25 cellular contexts compared by ENCODE assay signal in genomic region chr2:40823465-40823864, GRCh38.
"Had no signal": no experiment of that assay in that cellular context is flagged by ENCODE, and none has a peak within 500 bp of the region (broad histone marks: within the 10 kb centered on the region; RNA-seq: fewer than 3 reads in every experiment).

No MANE protein-coding gene starts in this region.

- H3K4me3 ChIP-seq: breast epithelium, colonic mucosa had no signal

- H3K9me3 ChIP-seq: breast epithelium, colonic mucosa had no signal

- H3K4me1 Mint-ChIP-seq: activated B cell treated with CpG ODN at 0.5 μM for 24 hours; activated T-helper 17 cell treated with anti-CD3 and anti-CD28 coated beads, Interleukin-2, amount 50 U/mL, for 72 hours had no signal

- DNase-seq: activated B cell treated with CpG ODN at 0.5 μM for 24 hours; activated CD4-positive, alpha-beta T cell treated with anti-CD3 and anti-CD28 coated beads for 1 hour; activated CD4-positive, alpha-beta T cell treated with anti-CD3 and anti-CD28 coated beads, Interleukin-2, amount 10 ng/mL, durations not matched to agents 24 days and 14 days; activated CD8-positive, alpha-beta T cell treated with anti-CD3 and anti-CD28 coated beads for 36 hours; activated gamma-delta T cell; activated naive CD4-positive, alpha-beta T cell treated with anti-CD3 and anti-CD28 coated beads for 36 hours; activated T-cell treated with anti-CD3 and anti-CD28 coated beads, Interleukin-2, amount 50 U/mL, for 24 hours; aorta; caudate nucleus; colonic mucosa; KBM-7; MV-4-11; NCI-H1417 treated with DMSO at 0.1 percent for 48 hours; NCI-H1694 treated with DMSO at 0.1 percent for 48 hours; NCI-H2081; NCI-H510A treated with DMSO at 0.1 percent for 48 hours; NCI-H69; PC-3; SHP77 treated with DMSO at 0.1 percent for 48 hours; T1000 had no signal

- H3K36me3 ChIP-seq: breast epithelium, colonic mucosa had no signal

- FAIRE-seq: TTC549 had no signal

- H3K27ac ChIP-seq: breast epithelium, colonic mucosa had no signal

- H3K36me3 Mint-ChIP-seq: activated naive CD8-positive, alpha-beta T cell had no signal

- H3K9me3 Mint-ChIP-seq: activated B cell treated with CpG ODN at 0.5 μM for 24 hours; activated CD4-positive, alpha-beta T cell treated with anti-CD3 and anti-CD28 coated beads, Interleukin-2, amount 10 ng/mL, durations not matched to agents 24 days and 14 days; activated CD8-positive, alpha-beta T cell treated with anti-CD3 and anti-CD28 coated beads for 36 hours; T-helper 1 cell treated with Interleukin-12 subunit alpha and Interleukin-12 subunit beta and Interleukin-4 antibody, amounts not matched to agents 30 μg/mL and 1 μg/mL, for 36 hours had no signal

- H3K27me3 ChIP-seq: breast epithelium, colonic mucosa had no signal

- H3K4me3 Mint-ChIP-seq: activated B cell treated with CpG ODN at 0.5 μM for 24 hours; activated CD4-positive, alpha-beta T cell treated with anti-CD3 and anti-CD28 coated beads, Interleukin-2, amount 10 ng/mL, durations not matched to agents 24 days and 14 days; activated CD8-positive, alpha-beta T cell treated with anti-CD3 and anti-CD28 coated beads for 36 hours; activated naive CD4-positive, alpha-beta T cell treated with anti-CD3 and anti-CD28 coated beads for 36 hours; activated naive CD8-positive, alpha-beta T cell; activated T-cell treated with anti-CD3 and anti-CD28 coated beads, Interleukin-2, amount 50 U/mL, for 24 hours; activated T-helper 17 cell treated with anti-CD3 and anti-CD28 coated beads, Interleukin-2, amount 50 U/mL, for 72 hours; T-helper 1 cell treated with Interleukin-12 subunit alpha and Interleukin-12 subunit beta and Interleukin-4 antibody, amounts not matched to agents 30 μg/mL and 1 μg/mL, for 36 hours had no signal

- H3K27me3 Mint-ChIP-seq: activated B cell treated with CpG ODN at 0.5 μM for 24 hours; activated CD4-positive, alpha-beta T cell treated with anti-CD3 and anti-CD28 coated beads, Interleukin-2, amount 10 ng/mL, durations not matched to agents 24 days and 14 days; activated CD8-positive, alpha-beta T cell treated with anti-CD3 and anti-CD28 coated beads for 36 hours; activated naive CD8-positive, alpha-beta T cell; activated T-cell treated with anti-CD3 and anti-CD28 coated beads, Interleukin-2, amount 50 U/mL, for 24 hours; activated T-helper 17 cell treated with anti-CD3 and anti-CD28 coated beads, Interleukin-2, amount 50 U/mL, for 72 hours had no signal

- ATAC-seq: activated CD8-positive, alpha-beta T cell treated with anti-CD3 and anti-CD28 coated beads for 36 hours; activated T-helper 17 cell treated with anti-CD3 and anti-CD28 coated beads, Interleukin-2, amount 50 U/mL, for 72 hours; PC-3 had no signal

- H3K4me1 ChIP-seq: breast epithelium, colonic mucosa had no signal

- H3K27ac Mint-ChIP-seq: activated B cell treated with CpG ODN at 0.5 μM for 24 hours; activated CD4-positive, alpha-beta T cell treated with anti-CD3 and anti-CD28 coated beads, Interleukin-2, amount 10 ng/mL, durations not matched to agents 24 days and 14 days; activated CD8-positive, alpha-beta T cell treated with anti-CD3 and anti-CD28 coated beads for 36 hours; activated naive CD8-positive, alpha-beta T cell; activated T-cell treated with anti-CD3 and anti-CD28 coated beads, Interleukin-2, amount 50 U/mL, for 24 hours; activated T-helper 17 cell treated with anti-CD3 and anti-CD28 coated beads, Interleukin-2, amount 50 U/mL, for 72 hours; T-helper 1 cell treated with Interleukin-12 subunit alpha and Interleukin-12 subunit beta and Interleukin-4 antibody, amounts not matched to agents 30 μg/mL and 1 μg/mL, for 36 hours had no signal
